8 cellular contexts compared by ENCODE assay signal in the genomic region with DNA sequence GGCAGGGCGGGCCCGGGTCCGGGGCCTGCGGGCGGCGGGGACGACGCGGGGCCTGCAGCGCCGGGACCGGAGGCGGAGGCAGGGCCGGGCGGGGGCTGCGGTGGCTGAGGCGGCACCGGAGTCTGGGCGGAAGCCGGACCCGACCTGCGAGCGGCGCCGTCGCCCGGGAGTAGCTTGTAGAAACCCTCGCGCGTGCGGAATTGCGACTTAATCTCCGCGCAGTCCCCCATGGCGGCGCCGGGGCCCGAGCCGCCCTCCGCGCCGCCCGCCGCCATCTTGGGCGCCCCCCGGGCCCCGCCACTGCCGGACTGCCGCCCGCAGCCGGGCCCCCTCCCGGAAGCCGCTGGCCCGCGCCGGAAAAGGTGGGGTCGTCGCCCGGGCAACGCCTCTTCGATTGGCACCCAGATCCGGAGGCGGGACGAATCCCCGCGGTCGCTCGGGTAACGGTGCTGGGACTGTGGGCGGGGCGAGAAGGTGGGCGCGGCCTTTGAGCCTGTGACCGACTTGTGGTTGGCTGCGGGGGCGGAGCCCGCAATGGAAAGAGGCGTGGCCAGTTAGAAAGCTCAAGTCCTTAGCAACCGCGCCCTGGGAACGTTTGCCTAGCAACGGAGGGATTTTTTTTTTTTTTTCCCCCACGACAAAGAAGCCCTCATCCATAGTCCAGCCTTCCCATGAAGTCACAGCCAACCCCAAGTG. TPM values are rescaled to one million over a fixed set of nuclear protein-coding genes. Genes with fewer than 3 reads are reported as not detected.
DNase-seq lines count a peak whose midpoint lies in the region; ATAC-seq, FAIRE-seq and TF ChIP-seq lines count a peak whose summit lies in the region.

A gene with protein sequence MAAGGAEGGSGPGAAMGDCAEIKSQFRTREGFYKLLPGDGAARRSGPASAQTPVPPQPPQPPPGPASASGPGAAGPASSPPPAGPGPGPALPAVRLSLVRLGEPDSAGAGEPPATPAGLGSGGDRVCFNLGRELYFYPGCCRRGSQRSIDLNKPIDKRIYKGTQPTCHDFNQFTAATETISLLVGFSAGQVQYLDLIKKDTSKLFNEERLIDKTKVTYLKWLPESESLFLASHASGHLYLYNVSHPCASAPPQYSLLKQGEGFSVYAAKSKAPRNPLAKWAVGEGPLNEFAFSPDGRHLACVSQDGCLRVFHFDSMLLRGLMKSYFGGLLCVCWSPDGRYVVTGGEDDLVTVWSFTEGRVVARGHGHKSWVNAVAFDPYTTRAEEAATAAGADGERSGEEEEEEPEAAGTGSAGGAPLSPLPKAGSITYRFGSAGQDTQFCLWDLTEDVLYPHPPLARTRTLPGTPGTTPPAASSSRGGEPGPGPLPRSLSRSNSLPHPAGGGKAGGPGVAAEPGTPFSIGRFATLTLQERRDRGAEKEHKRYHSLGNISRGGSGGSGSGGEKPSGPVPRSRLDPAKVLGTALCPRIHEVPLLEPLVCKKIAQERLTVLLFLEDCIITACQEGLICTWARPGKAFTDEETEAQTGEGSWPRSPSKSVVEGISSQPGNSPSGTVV (minus strand): TSS at position 364 of the 696 bp plus-strand sequence. CDS start 89 bp downstream, at position 275.

- H3K9me3 ChIP-seq in breast epithelium (no peaks in the 10 kb centered on the region), small intestine (ENCODE audit: control insufficient read depth, low read depth) (no peaks in the 10 kb centered on the region)

- no peaks in the 10 kb centered on the region for H3K27me3 ChIP-seq in breast epithelium
- H3K27me3 ChIP-seq in small intestine (ENCODE audit: control insufficient read depth in 2 of 2, insufficient read depth in 2 of 2, low read length in 2 of 2) = no peaks in the 10 kb centered on the region

- intact Hi-C loops in breast epithelium (cut with DNase I; ENCODE audit: low total_unique reads) = no loop called here

- peak within 1 kb of the TSS; percentile 59 to 86 (median 74) for H3K4me3 ChIP-seq in breast epithelium
- peak within 1 kb of the TSS; percentile 88 to 89 for H3K4me3 ChIP-seq in small intestine (ENCODE audit: low read depth in 1 of 2, low read length in 2 of 2)

- no peak for TF ChIP-seq CTCF in VCaP (conservative IDR thresholded peaks at IDR 0.05)
- no peak for TF ChIP-seq CTCF in breast epithelium (IDR thresholded peaks at IDR 0.05)

- FAIRE-seq in A204.1 (lab: Jason Lieb, UNC) = peak; percentile 99
- no peak for FAIRE-seq in small intestine (lab: Jason Lieb, UNC)

- WGBS in small intestine, 3 donors = 0 to 1% (median 1%) methylated on average over 47 to 83 of the region's 83 CpGs

- DNase-seq in NCI-H2171 treated with DMSO at 0.1 percent for 48 hours (lab: John Stamatoyannopoulos, UW) (peak; percentile 98), breast epithelium (ENCODE audit: low spot score in 2 of 2) (peak; percentile 99 to 100), iPS-NIHi11 (ENCODE audit: low spot score) (peak; percentile 98), small intestine (peak; percentile 99)

- H3K27ac ChIP-seq in VCaP (peak within 1 kb of the TSS; percentile 88), breast epithelium (peak within 1 kb of the TSS; percentile 71 to 92), small intestine (ENCODE audit: low read depth in 1 of 2, low read length in 1 of 2) (peak within 1 kb of the TSS in 1 of 2 donors; percentile 62)

- H3K36me3 ChIP-seq in breast epithelium = no peaks in the 10 kb centered on the region
- no peaks in the 10 kb centered on the region for H3K36me3 ChIP-seq in small intestine (ENCODE audit: control insufficient read depth in 2 of 2, insufficient read depth in 2 of 2, low read length in 2 of 2)

- ATAC-seq in GM18861 (IDR thresholded peaks at IDR 0.05; ENCODE audit: unreplicated experiment) (peak; percentile 81), HG03097 (IDR thresholded peaks at IDR 0.05; ENCODE audit: low FRiP score, unreplicated experiment) (peak; percentile 82)

- peaks cover 0 to 9% of the 10 kb centered on the region in 2 donors for H3K4me1 ChIP-seq in breast epithelium
- H3K4me1 ChIP-seq in small intestine (ENCODE audit: control insufficient read depth in 2 of 2, insufficient read depth in 1 of 2, low read depth in 1 of 2, low read length in 1 of 2) = peaks cover 0 to 6% of the 10 kb centered on the region in 2 donors

- no peak for TF ChIP-seq POLR2A in breast epithelium (IDR thresholded peaks at IDR 0.05)

RNA-seq across cellular contexts. Expression of the gene that starts here (rescaled TPM):
- total RNA-seq in breast epithelium = 10 to 100 TPM; 24.2 to 31.1 (median 29.3) TPM
- polyA plus RNA-seq in small intestine = 10 to 100 TPM in 1 of 3 donors, 1 to 10 TPM in 2; 4.6 to 20.9 (median 4.9) TPM
